ENCODE assay signal across 12 cellular contexts in genomic region chr17:6642592-6642991, GRCh38. TPM values are rescaled to one million over a fixed set of nuclear protein-coding genes. Genes with fewer than 3 reads are reported as not detected.
DNase-seq lines count a peak whose midpoint lies in the region; ATAC-seq and TF ChIP-seq lines count a peak whose summit lies in the region.
"Had no signal": no experiment of that assay in that cellular context is flagged by ENCODE, and none has a peak within 500 bp of the region (broad histone marks: within the 10 kb centered on the region; RNA-seq: fewer than 3 reads in every experiment).

No MANE protein-coding gene starts in this region.

- peak overlapping the region; percentile 99 for H3K27ac Mint-ChIP-seq in stimulated activated naive CD8-positive, alpha-beta T cell treated with anti-CD3 and anti-CD28 coated beads, Interleukin-15, Interleukin-2, amounts not matched to agents 100 ng/mL and 50 ng/mL, for 24 hours
- H3K27ac Mint-ChIP-seq in WTC11, result no peak overlapping the region
- H3K27ac Mint-ChIP-seq: activated B cell treated with CpG ODN at 0.5 μM for 24 hours had no signal

- peaks cover 76% of the 10 kb centered on the region for H3K4me1 Mint-ChIP-seq in stimulated activated naive CD8-positive, alpha-beta T cell treated with anti-CD3 and anti-CD28 coated beads, Interleukin-15, Interleukin-2, amounts not matched to agents 100 ng/mL and 50 ng/mL, for 24 hours (ENCODE audit: low read depth)
- H3K4me1 Mint-ChIP-seq in WTC11, result peaks cover 24% of the 10 kb centered on the region

- H3K27ac ChIP-seq in foreskin keratinocyte, result peak overlapping the region; percentile 26
- H3K27ac ChIP-seq: C4-2B had no signal

- POLR2A ChIA-PET in WTC11 (lab: Charles Lee), result no interaction called here

- H3K9me3 Mint-ChIP-seq in stimulated activated naive CD8-positive, alpha-beta T cell treated with anti-CD3 and anti-CD28 coated beads, Interleukin-15, Interleukin-2, amounts not matched to agents 100 ng/mL and 50 ng/mL, for 24 hours, result no peaks in the 10 kb centered on the region
- no peaks in the 10 kb centered on the region for H3K9me3 Mint-ChIP-seq in WTC11
- H3K9me3 Mint-ChIP-seq: activated B cell treated with CpG ODN at 0.5 μM for 24 hours had no signal

- ATAC-seq in stimulated activated naive CD8-positive, alpha-beta T cell treated with anti-CD3 and anti-CD28 coated beads, Interleukin-15, Interleukin-2, amounts not matched to agents 100 U/mL and 50 U/mL, for 24 hours, result no peak
- ATAC-seq in WTC11 (no peak), foreskin keratinocyte (peak; percentile 9), HG02798 (IDR thresholded peaks at IDR 0.05; ENCODE audit: poor library complexity, unreplicated experiment) (no peak)

- H3K4me3 Mint-ChIP-seq in stimulated activated naive CD8-positive, alpha-beta T cell treated with anti-CD3 and anti-CD28 coated beads, Interleukin-15, Interleukin-2, amounts not matched to agents 100 ng/mL and 50 ng/mL, for 24 hours, result peak overlapping the region; percentile 99
- H3K4me3 Mint-ChIP-seq in WTC11, result peak overlapping the region; percentile 88

- TF ChIP-seq CTCF in WTC11 (IDR thresholded peaks at IDR 0.05) (no peak), foreskin keratinocyte (conservative IDR thresholded peaks at IDR 0.05) (no peak)

- no peaks in the 10 kb centered on the region for H3K27me3 ChIP-seq in foreskin keratinocyte

- peaks cover 22% of the 10 kb centered on the region for H3K4me1 ChIP-seq in foreskin keratinocyte

- H3K36me3 Mint-ChIP-seq in stimulated activated naive CD8-positive, alpha-beta T cell treated with anti-CD3 and anti-CD28 coated beads, Interleukin-15, Interleukin-2, amounts not matched to agents 100 ng/mL and 50 ng/mL, for 24 hours (ENCODE audit: low read depth), result peaks cover 58% of the 10 kb centered on the region
- H3K36me3 Mint-ChIP-seq in WTC11, result peaks cover 39% of the 10 kb centered on the region

- DNase-seq in stimulated activated naive CD8-positive, alpha-beta T cell treated with anti-CD3 and anti-CD28 coated beads, Interleukin-15, Interleukin-2, amounts not matched to agents 100 U/mL and 50 U/mL, for 24 hours, result no peak
- DNase-seq in WTC11 (ENCODE audit: low spot score) (no peak), foreskin keratinocyte (peak; percentile 91 to 94), GM19238 (ENCODE audit: insufficient read length, low spot score) (no peak), NCI-H526 (lab: John Stamatoyannopoulos, UW) (no peak), NOMO-1 (lab: John Stamatoyannopoulos, UW; ENCODE audit: unreplicated experiment in 2 of 2) (no peak)
- DNase-seq: activated B cell treated with CpG ODN at 0.5 μM for 24 hours, aorta, NCI-H1930 had no signal

- CTCF ChIA-PET in WTC11 (lab: Charles Lee), result no interaction called here

- no peaks in the 10 kb centered on the region for H3K27me3 Mint-ChIP-seq in stimulated activated naive CD8-positive, alpha-beta T cell treated with anti-CD3 and anti-CD28 coated beads, Interleukin-15, Interleukin-2, amounts not matched to agents 100 ng/mL and 50 ng/mL, for 24 hours
- H3K27me3 Mint-ChIP-seq in WTC11 (ENCODE audit: low read depth), result no peaks in the 10 kb centered on the region
- H3K27me3 Mint-ChIP-seq: activated B cell treated with CpG ODN at 0.5 μM for 24 hours had no signal

TF ChIP-seq in WTC11, 78 proteins besides CTCF, POLR2A, EP300 and RAD21:
- TF ChIP-seq CBFB (CRISPR knock-in tag; IDR thresholded peaks at IDR 0.05; ENCODE audit: low read depth) (no peak), ETV6 (CRISPR knock-in tag; IDR thresholded peaks at IDR 0.05) (no peak), RORB (CRISPR knock-in tag; IDR thresholded peaks at IDR 0.05) (no peak), ZBTB43 (CRISPR knock-in tag; IDR thresholded peaks at IDR 0.05) (no peak), TP53 (CRISPR knock-in tag; IDR thresholded peaks at IDR 0.05) (no peak), FOXP4 (CRISPR knock-in tag; IDR thresholded peaks at IDR 0.05) (no peak), ZNF317 (CRISPR knock-in tag; IDR thresholded peaks at IDR 0.05; ENCODE audit: borderline replicate concordance, low read depth) (no peak)

RNA-seq across cellular contexts. Expression of gene TXNDC17, which starts 1.7 kb away (rescaled TPM):
- total RNA-seq in WTC11 (2021), result 148 to 157 TPM (median 151 TPM) in 3 replicates
- 344 TPM in 2 replicates for total RNA-seq in foreskin keratinocyte
- 611 and 639 TPM in 2 replicates for polyA plus RNA-seq in foreskin keratinocyte

RNA-seq across cellular contexts. Expression of gene KIAA0753, which starts 2.1 kb away (rescaled TPM):
- total RNA-seq in WTC11 (2021) (17.7 to 22.8 TPM (median 18.4 TPM) in 3 replicates), foreskin keratinocyte (16.6 and 18.6 TPM in 2 replicates)
- polyA plus RNA-seq in foreskin keratinocyte, result 4.1 and 4.5 TPM in 2 replicates

RNA-seq across cellular contexts. Expression of gene MED31, which starts 8.8 kb away (rescaled TPM):
- 10.6 to 12.3 TPM (median 11.4 TPM) in 3 replicates for total RNA-seq in WTC11 (2021)
- 30.5 and 34.6 TPM in 2 replicates for total RNA-seq in foreskin keratinocyte
- 49.2 TPM in 2 replicates for polyA plus RNA-seq in foreskin keratinocyte

RNA-seq across cellular contexts. Expression of gene C17orf100, which starts 9.0 kb away (rescaled TPM):
- total RNA-seq in WTC11 (2021) (2.3 to 2.7 TPM (median 2.6 TPM) in 3 replicates), foreskin keratinocyte (0.88 and 1.2 TPM in 2 replicates)
- 1.1 and 1.4 TPM in 2 replicates for polyA plus RNA-seq in foreskin keratinocyte

Comparison
In these comparisons a context has a peak if more than half of its experiments do, and no peak if none do; other contexts are left out.
1. DNase-seq: peak in foreskin keratinocyte (2 of 2); none in stimulated activated naive CD8-positive, alpha-beta T cell treated with anti-CD3 and anti-CD28 coated beads, Interleukin-15, Interleukin-2, amounts not matched to agents 100 U/mL and 50 U/mL, for 24 hours (single experiment), WTC11 (single experiment), GM19238 (single experiment), NCI-H526 (0 of 2) and NOMO-1 (0 of 2).